27 cellular contexts compared by ENCODE assay signal in genomic region chr16:57364143-57364542, GRCh38. TPM values are rescaled to one million over a fixed set of nuclear protein-coding genes. Genes with fewer than 3 reads are reported as not detected.
"Had no signal": no experiment of that assay in that cellular context is flagged by ENCODE, and none has a peak within 500 bp of the region (broad histone marks: within the 10 kb centered on the region; RNA-seq: fewer than 3 reads in every experiment).

No MANE protein-coding gene starts in this region.

- H3K4me3 ChIP-seq: K562, SJSA1, SK-N-MC had no signal

- H3K27ac Mint-ChIP-seq: IgD-negative memory B cell had no signal

- DNase-seq: MV-4-11, NCI-H1048, NCI-H1105, NCI-H1417, NCI-H146, NCI-H1694 treated with DMSO at 0.1 percent for 48 hours, NCI-H1930, NCI-H2081, NCI-H2107, NCI-H226, NCI-H446, NCI-H510A, NCI-H524 treated with DMSO at 0.1 percent for 48 hours, NCI-H69, NCI-H774, Right ventricle myocardium superior, RPMI8226, SIG-M5 had no signal

- FAIRE-seq: K562, RCC 7860 had no signal

- H3K9me3 ChIP-seq: SJSA1 had no signal

- H3K9me3 Mint-ChIP-seq: IgD-negative memory B cell had no signal

- H3K36me3 ChIP-seq: SJSA1 had no signal

- H3K4me1 ChIP-seq: SJSA1 had no signal

- H3K27me3 ChIP-seq: SJSA1 had no signal

- H3K9ac ChIP-seq: KMS-11 had no signal

- H3K27ac ChIP-seq: KMS-11, SJSA1, SK-N-MC had no signal

- H3K4me2 ChIP-seq: KMS-11 had no signal

- ATAC-seq: K562 had no signal

RNA-seq across cellular contexts. Expression of gene CCL22, which starts 5.6 kb away (rescaled TPM):
- total RNA-seq: HT1080, LHCN-M2, MCF 10A, Right ventricle myocardium superior, SJSA1 had no signal

RNA-seq across cellular contexts. Expression of gene CX3CL1, which starts 8.1 kb away (rescaled TPM):
- total RNA-seq: LHCN-M2, MCF 10A had no signal
- polyA plus RNA-seq: IgD-negative memory B cell, K562 had no signal

RNA-seq across cellular contexts. Expression of gene CCL17, which starts 40.4 kb away (rescaled TPM):
- total RNA-seq: HT1080, K562, LHCN-M2, MCF 10A, Right ventricle myocardium superior, SJSA1 had no signal
- polyA plus RNA-seq: IgD-negative memory B cell, K562 had no signal
